ENCODE assay signal across 9 cellular contexts in the genomic region with DNA sequence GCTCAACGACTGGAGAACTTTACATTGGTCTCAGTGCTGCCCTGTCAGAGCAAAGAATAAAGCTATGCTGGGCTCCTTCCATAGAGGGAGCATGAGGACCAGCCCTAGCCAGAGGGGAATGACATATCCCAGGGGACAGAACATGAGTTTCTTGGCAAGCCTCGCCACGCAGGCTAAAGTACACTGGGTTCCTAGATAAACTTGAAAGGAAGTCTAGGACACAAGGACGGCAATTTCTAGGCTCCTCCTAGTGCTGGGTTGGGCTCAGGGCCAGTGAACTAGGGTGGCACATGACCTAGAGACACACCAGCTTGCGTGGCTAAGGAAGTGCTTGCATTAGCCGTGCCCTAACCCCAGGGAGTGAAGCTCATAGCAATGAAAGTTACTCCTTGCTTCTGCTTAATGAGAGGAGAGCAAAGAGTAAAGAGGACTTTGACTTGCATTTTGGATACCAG.
DNase-seq lines count a peak whose midpoint lies in the region; ATAC-seq, FAIRE-seq and TF ChIP-seq lines count a peak whose summit lies in the region.
"Had no signal": no experiment of that assay in that cellular context is flagged by ENCODE, and none has a peak within 500 bp of the region (broad histone marks: within the 10 kb centered on the region; RNA-seq: fewer than 3 reads in every experiment).

No MANE protein-coding gene starts in this region.

- ATAC-seq in HG02973 (IDR thresholded peaks at IDR 0.05; ENCODE audit: unreplicated experiment): no peak
- no peak for ATAC-seq in HG03095 (IDR thresholded peaks at IDR 0.05; ENCODE audit: unreplicated experiment)

- H3K27me3 ChIP-seq in MG63 (no peaks in the 10 kb centered on the region), testis (no peaks in the 10 kb centered on the region)

- H3K9ac ChIP-seq in kidney (ENCODE audit: low read length in 2 of 2): no peak overlapping the region

- H3K27ac ChIP-seq in kidney (ENCODE audit: low read depth in 2 of 2, low read length in 2 of 2): peak overlapping the region in 1 of 2 donors; percentile 41
- H3K27ac ChIP-seq in testis: peak overlapping the region; percentile 46 to 76

- FAIRE-seq in colon (lab: Jason Lieb, UNC) (peak; percentile 49), kidney (lab: Jason Lieb, UNC) (peak; percentile 11), HTR-8/SVneo (lab: Jason Lieb, UNC) (no peak)

- H3K4me3 ChIP-seq in MG63 (no peak overlapping the region), kidney (ENCODE audit: low read length in 2 of 2) (no peak overlapping the region), testis (no peak overlapping the region)
- H3K4me3 ChIP-seq: skin epidermis had no signal

- H3K4me1 ChIP-seq in kidney (ENCODE audit: control insufficient read depth in 1 of 2, insufficient read depth in 1 of 2, low read depth in 1 of 2, low read length in 2 of 2): peaks cover 5 to 11% of the 10 kb centered on the region in 2 donors
- H3K4me1 ChIP-seq in testis: peaks cover 15% of the 10 kb centered on the region

- TF ChIP-seq CTCF in kidney (IDR thresholded peaks at IDR 0.05; ENCODE audit: borderline replicate concordance, extremely low read depth, insufficient read depth) (peak; percentile 34), testis (IDR thresholded peaks at IDR 0.05) (peak in 2 of 3 experiments; percentile 24 to 42)

- intact Hi-C loops in kidney (cut with DNase I) (no loop called here), testis (cut with DNase I; ENCODE audit: low total_unique reads) (no loop called here)

- no peak for TF ChIP-seq POLR2A in testis (IDR thresholded peaks at IDR 0.05)

- H3K36me3 ChIP-seq in MG63 (no peaks in the 10 kb centered on the region), kidney (ENCODE audit: control insufficient read depth in 1 of 2, insufficient read depth in 2 of 2, low read length in 2 of 2) (no peaks in the 10 kb centered on the region), testis (ENCODE audit: low read depth, missing control alignments) (no peaks in the 10 kb centered on the region)

- 14 to 21% methylated on average over 6 of the region's 6 CpGs for WGBS in testis, 2 donors

- H3K9me3 ChIP-seq in MG63 (peaks cover 9% of the 10 kb centered on the region; the same call in 1 of the 2 replicates), kidney (ENCODE audit: control insufficient read depth in 1 of 2, low read length in 2 of 2) (peaks cover 0 to 4% of the 10 kb centered on the region in 2 donors), testis (no peaks in the 10 kb centered on the region)

- DNase-seq in MG63: peak; percentile 2
- DNase-seq in kidney: peak; percentile 82
- peak; percentile 95 for DNase-seq in testis
- no peak for DNase-seq in HTR-8/SVneo (ENCODE audit: insufficient read length, low spot score)
- no peak for DNase-seq in activated naive CD4-positive, alpha-beta T cell treated with Interleukin-2 at 50 U/mL for 16 hours

Comparison
In these comparisons a context has a peak if more than half of its experiments do, and no peak if none do; other contexts are left out.
1. DNase-seq: peak in MG63 (single experiment), kidney (single experiment) and testis (single experiment); none in HTR-8/SVneo (single experiment) and activated naive CD4-positive, alpha-beta T cell treated with Interleukin-2 at 50 U/mL for 16 hours (single experiment).